22 cellular contexts compared by ENCODE assay signal in the genomic region with DNA sequence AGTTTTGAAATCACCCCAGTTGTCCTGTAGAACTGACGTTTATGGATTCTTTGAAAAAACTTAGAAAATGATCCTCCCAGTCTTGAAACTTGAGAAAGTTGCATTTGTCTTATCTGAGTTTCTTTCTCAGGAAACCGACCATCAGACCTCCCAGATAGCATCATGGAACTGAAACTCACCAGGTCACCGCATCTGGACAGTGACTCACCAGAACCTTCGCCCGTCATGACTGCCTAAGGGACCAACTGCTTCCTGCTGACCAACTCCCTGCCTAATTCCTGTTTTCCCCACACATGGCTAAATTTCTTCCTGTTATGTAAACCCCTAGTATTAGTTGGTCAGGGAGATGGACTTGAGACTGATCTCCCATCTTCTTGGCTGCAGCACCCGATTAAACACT.
"Had no signal": no experiment of that assay in that cellular context is flagged by ENCODE, and none has a peak within 500 bp of the region (broad histone marks: within the 10 kb centered on the region; RNA-seq: fewer than 3 reads in every experiment).

No MANE protein-coding gene starts in this region.

- DNase-seq: cortex of kidney; effector CD8-positive, alpha-beta T cell; effector memory CD8-positive, alpha-beta T cell; endodermal cell; erythroblast; esophagus squamous epithelium; foreskin fibroblast; foreskin melanocyte; gastrocnemius medialis; glutamatergic neuron; head of caudate nucleus; heart right ventricle; hippocampal formation; left cardiac atrium; left lung; left ventricle myocardium superior; lower lobe of right lung; mesenchymal stem cell; mucosa of descending colon; naive B cell had no signal

- H3K4me1 ChIP-seq: esophagus squamous epithelium, gastrocnemius medialis, heart right ventricle, left lung, lower lobe of right lung had no signal

- H3K27me3 ChIP-seq: esophagus squamous epithelium, gastrocnemius medialis, left lung had no signal

- H3K36me3 ChIP-seq: esophagus squamous epithelium, gastrocnemius medialis, heart right ventricle, left lung, lower lobe of right lung had no signal

- H3K27ac ChIP-seq: epithelial cell of prostate, esophagus squamous epithelium, gastrocnemius medialis, heart right ventricle, left lung, lower lobe of right lung had no signal

- H3K9me3 ChIP-seq: esophagus squamous epithelium, gastrocnemius medialis, lower lobe of right lung, mucosa of descending colon had no signal

- ATAC-seq: effector memory CD8-positive, alpha-beta T cell; esophagus mucosa; gastrocnemius medialis; heart right ventricle; left cardiac atrium; left lung; left ventricle myocardium superior; lower lobe of right lung; mucosa of descending colon had no signal

- H3K4me3 ChIP-seq: esophagus squamous epithelium, gastrocnemius medialis, heart right ventricle, left lung, lower lobe of right lung, mucosa of descending colon had no signal
